1 cellular context compared by ENCODE assay signal in genomic region chr7:132991615-132992587, GRCh38.
TF ChIP-seq lines count a peak whose summit lies in the region.

No MANE protein-coding gene starts in this region.

TF ChIP-seq in GM23338, 12 proteins besides CTCF, POLR2A, EP300 and RAD21:
- TF ChIP-seq JUNB (IDR thresholded peaks at IDR 0.05; ENCODE audit: unreplicated experiment) (no peak), NANOG (IDR thresholded peaks at IDR 0.05; ENCODE audit: borderline replicate concordance) (no peak), ETS1 (IDR thresholded peaks at IDR 0.05) (no peak), EZH2 (IDR thresholded peaks at IDR 0.05; ENCODE audit: low read depth, unreplicated experiment) (no peak), REST (IDR thresholded peaks at IDR 0.05; ENCODE audit: unreplicated experiment) (no peak), ZNF462 (CRISPR knock-in tag; IDR thresholded peaks at IDR 0.05) (no peak), ZNF331 (CRISPR knock-in tag; IDR thresholded peaks at IDR 0.05; ENCODE audit: low read depth) (no peak), POLR2AphosphoS5 (IDR thresholded peaks at IDR 0.05; ENCODE audit: low read depth) (no peak), EZH2phosphoT487 (IDR thresholded peaks at IDR 0.05; ENCODE audit: unreplicated experiment) (no peak), CREB1 (CRISPR knock-in tag; IDR thresholded peaks at IDR 0.05; ENCODE audit: low read depth) (no peak)
